In genomic region chr13:40651866-40652587, GRCh38 we compare ENCODE assay signal across 12 cellular contexts. TPM values are rescaled to one million over a fixed set of nuclear protein-coding genes. Genes with fewer than 3 reads are reported as not detected.
DNase-seq lines count a peak whose midpoint lies in the region; ATAC-seq, FAIRE-seq and TF ChIP-seq lines count a peak whose summit lies in the region.
"Had no signal": no experiment of that assay in that cellular context is flagged by ENCODE, and none has a peak within 500 bp of the region (broad histone marks: within the 10 kb centered on the region; RNA-seq: fewer than 3 reads in every experiment).

No MANE protein-coding gene starts in this region.

- H3K4me2 ChIP-seq in A549, result no peak overlapping the region

- no peak for TF ChIP-seq RAD21 in A549 (conservative IDR thresholded peaks at IDR 0.05 in 1 of 2, IDR thresholded peaks at IDR 0.05 in 1 of 2)

- H3K36me3 ChIP-seq in right atrium auricular region, result no peaks in the 10 kb centered on the region
- H3K36me3 ChIP-seq: pancreas had no signal

- no peak for TF ChIP-seq EP300 in A549 (IDR thresholded peaks at IDR 0.05)

- H3K4me3 ChIP-seq in A549 (no peak overlapping the region), right atrium auricular region (no peak overlapping the region)
- H3K4me3 ChIP-seq: pancreas had no signal

- peaks cover 3% of the 10 kb centered on the region for H3K9me3 Mint-ChIP-seq in activated CD4-positive, alpha-beta memory T cell treated with anti-CD3 and anti-CD28 coated beads, Interleukin-2, amount 10 ng/mL, durations not matched to agents 7 days and 5 days
- H3K9me3 Mint-ChIP-seq in HFFc6, result no peaks in the 10 kb centered on the region
- H3K9me3 Mint-ChIP-seq: CD14-positive monocyte had no signal

- ATAC-seq in A549, result no peak
- peak; percentile 43 for ATAC-seq in GM18873 (IDR thresholded peaks at IDR 0.05; ENCODE audit: low FRiP score, unreplicated experiment)
- peak; percentile 37 for ATAC-seq in HG02885 (IDR thresholded peaks at IDR 0.05; ENCODE audit: poor library complexity, unreplicated experiment)

- no peak for TF ChIP-seq POLR2A in A549 (IDR thresholded peaks at IDR 0.05; ENCODE audit: low read length)

- no peaks in the 10 kb centered on the region for H3K27me3 Mint-ChIP-seq in activated CD4-positive, alpha-beta memory T cell treated with anti-CD3 and anti-CD28 coated beads, Interleukin-2, amount 10 ng/mL, durations not matched to agents 7 days and 5 days
- H3K27me3 Mint-ChIP-seq in HFFc6 (ENCODE audit: insufficient read depth), result peaks cover 3% of the 10 kb centered on the region

- WGBS in A549 (ENCODE audit: missing lambda C conversion rate), result 89% methylated on average over 14 of the region's 14 CpGs

- FAIRE-seq in A549 (lab: Jason Lieb, UNC), result no peak

- H3K36me3 Mint-ChIP-seq in activated CD4-positive, alpha-beta memory T cell treated with anti-CD3 and anti-CD28 coated beads, Interleukin-2, amount 10 ng/mL, durations not matched to agents 7 days and 5 days (ENCODE audit: low read depth), result peaks cover 17% of the 10 kb centered on the region
- no peaks in the 10 kb centered on the region for H3K36me3 Mint-ChIP-seq in HFFc6 (ENCODE audit: low read depth)

- DNase-seq in A549 (ENCODE audit: low read depth in 1 of 2, low spot score in 1 of 2) (no peak), GM03348 (ENCODE audit: low spot score) (no peak), right atrium auricular region (ENCODE audit: low spot score) (no peak), NOMO-1 treated with DMSO at 0.1 percent for 48 hours (lab: John Stamatoyannopoulos, UW; ENCODE audit: unreplicated experiment) (no peak), HFFc6 (no peak)
- no peak for DNase-seq in activated CD4-positive, alpha-beta memory T cell treated with anti-CD3 and anti-CD28 coated beads, Interleukin-2, amount 10 ng/mL, durations not matched to agents 7 days and 5 days
- DNase-seq: activated CD4-positive, alpha-beta T cell treated with anti-CD3 and anti-CD28 coated beads for 1 hour; head of caudate nucleus; pancreas had no signal

- POLR2A ChIA-PET in A549 (lab: Yijun Ruan, JAX), result no interaction called here
- POLR2A ChIA-PET in activated CD4-positive, alpha-beta memory T cell treated with anti-CD3 and anti-CD28 coated beads, Interleukin-2, amount 10 ng/mL, durations not matched to agents 7 days and 5 days (lab: Charles Lee), result interaction anchor here (0.9 to 3.1 kb wide), 10 partner anchors 8 to 263 kb away, joined by 3 to 85 read pairs (median 4); partner anchors contain the start of gene FOXO1

- CTCF ChIA-PET in A549 (lab: Yijun Ruan, JAX), result interaction anchor here (1.4 kb wide), 1 partner anchor 10 kb away, joined by 3 read pairs; no protein-coding TSS in a partner anchor
- CTCF ChIA-PET in activated CD4-positive, alpha-beta memory T cell treated with anti-CD3 and anti-CD28 coated beads, Interleukin-2, amount 10 ng/mL, durations not matched to agents 7 days and 5 days (lab: Charles Lee), result interaction anchor here (0.7 to 2.1 kb wide), 3 partner anchors 11 to 117 kb away, joined by 3 to 12 read pairs (median 8); no protein-coding TSS in a partner anchor

- TF ChIP-seq CTCF in A549 (IDR thresholded peaks at IDR 0.05) (no peak), right atrium auricular region (IDR thresholded peaks at IDR 0.05) (no peak), HFFc6 (IDR thresholded peaks at IDR 0.05) (no peak)

- H3K27ac Mint-ChIP-seq in activated CD4-positive, alpha-beta memory T cell treated with anti-CD3 and anti-CD28 coated beads, Interleukin-2, amount 10 ng/mL, durations not matched to agents 7 days and 5 days, result peak overlapping the region; percentile 93
- H3K27ac Mint-ChIP-seq in HFFc6, result no peak overlapping the region

- H3K9me3 ChIP-seq in A549 (no peaks in the 10 kb centered on the region), right atrium auricular region (no peaks in the 10 kb centered on the region)
- H3K9me3 ChIP-seq: pancreas had no signal

- H3K4me1 Mint-ChIP-seq in activated CD4-positive, alpha-beta memory T cell treated with anti-CD3 and anti-CD28 coated beads, Interleukin-2, amount 10 ng/mL, durations not matched to agents 7 days and 5 days, result peaks cover 91% of the 10 kb centered on the region
- peaks cover 13% of the 10 kb centered on the region for H3K4me1 Mint-ChIP-seq in HFFc6 (ENCODE audit: low read depth)

- H3K27me3 ChIP-seq in right atrium auricular region, result no peaks in the 10 kb centered on the region
- H3K27me3 ChIP-seq: pancreas had no signal

- no peak overlapping the region for H3K27ac ChIP-seq in A549
- no peak overlapping the region for H3K27ac ChIP-seq in right atrium auricular region
- H3K27ac ChIP-seq: pancreas had no signal

- H3K4me1 ChIP-seq in A549, result peaks cover 6% of the 10 kb centered on the region; the same call in 1 of the 3 replicates
- H3K4me1 ChIP-seq in right atrium auricular region, result peaks cover 0 to 56% of the 10 kb centered on the region in 2 donors

- H3K4me3 Mint-ChIP-seq in activated CD4-positive, alpha-beta memory T cell treated with anti-CD3 and anti-CD28 coated beads, Interleukin-2, amount 10 ng/mL, durations not matched to agents 7 days and 5 days, result peak overlapping the region; percentile 71
- no peak overlapping the region for H3K4me3 Mint-ChIP-seq in HFFc6
- H3K4me3 Mint-ChIP-seq: CD14-positive monocyte had no signal

TF ChIP-seq in A549, 52 proteins besides CTCF, POLR2A, EP300 and RAD21:
- TF ChIP-seq MAFK (IDR thresholded peaks at IDR 0.05; ENCODE audit: partially characterized antibody) (peak; percentile 35), PHF8 (IDR thresholded peaks at IDR 0.05; ENCODE audit: borderline replicate concordance, low read depth) (no peak)

RNA-seq across cellular contexts. Expression of gene FOXO1, which starts 14.4 kb away (rescaled TPM):
- polyA plus RNA-seq in A549 (2011; rRNA removed) (3.6 and 3.9 TPM in 2 replicates), A549 (2017; fragmentation: RNase III; extraction: RNeasy Plus Mini Kit Qiagen cat#74134 plus additional on column Dnase treatment) (2.0 to 2.3 TPM (median 2.2 TPM) in 3 replicates)
- polyA plus RNA-seq in A549 (2012; cell fraction: cytosol; rRNA removed), result 1.1 and 1.6 TPM in 2 replicates
- 2.2 and 3.0 TPM in 2 replicates for polyA plus RNA-seq in A549 (2012; cell fraction: nucleus; rRNA removed)
- polyA minus RNA-seq in A549 (2011; rRNA and poly(A)+ RNA removed), result 10.5 and 11.0 TPM in 2 replicates
- total RNA-seq in activated CD4-positive, alpha-beta memory T cell treated with anti-CD3 and anti-CD28 coated beads, Interleukin-2, amount 10 ng/mL, durations not matched to agents 7 days and 5 days, result 10 to 100 TPM; 31.6 to 32.2 TPM
- 10 to 100 TPM; 17.3 to 32.7 TPM for total RNA-seq in right atrium auricular region
- total RNA-seq in HFFc6 (2021; fragmentation: NEBNext Ultra II Directional; extraction: Animal tissue kit (Norgen Biotek cat#: 25700)), result 1 to 10 TPM in 1 of 6 experiments, under 1 TPM in 5; 0.48 to 1.1 (median 0.63) TPM

Comparison
In these comparisons a context has a peak if more than half of its experiments do, and no peak if none do; other contexts are left out.
1. ATAC-seq: peak in GM18873 (single experiment) and HG02885 (single experiment); none in A549 (0 of 2).
2. RNA of gene FOXO1, which starts 14.4 kb away (total RNA-seq): 17.3 to 32.7 TPM in right atrium auricular region and 31.6 to 32.2 TPM in activated CD4-positive, alpha-beta memory T cell treated with anti-CD3 and anti-CD28 coated beads, Interleukin-2, amount 10 ng/mL, durations not matched to agents 7 days and 5 days; 0.48 to 1.1 TPM in HFFc6; every median in the first group is over 4 times any median in the second.